16 cellular contexts compared by ENCODE assay signal in genomic region chr12:1216560-1216959, GRCh38.
A peak's percentile ranks its signal among the peaks of the same experiment; 100 is the strongest.
DNase-seq lines count a peak whose midpoint lies in the region; ATAC-seq and TF ChIP-seq lines count a peak whose summit lies in the region.
"Had no signal": no experiment of that assay in that cellular context is flagged by ENCODE, and none has a peak within 500 bp of the region (broad histone marks: within the 10 kb centered on the region; RNA-seq: fewer than 3 reads in every experiment).

No MANE protein-coding gene starts in this region.

- no peak overlapping the region for H4K91ac ChIP-seq in mesenchymal stem cell (ENCODE audit: low read length)

- no peak overlapping the region for H2BK15ac ChIP-seq in mesenchymal stem cell (ENCODE audit: low read depth, poor library complexity, severe bottlenecking)

- WGBS in body of pancreas, 2 donors: 68 to 71% methylated on average over 3 of the region's 3 CpGs
- 100% methylated on average over 1 of the region's 3 CpGs for WGBS in mesenchymal stem cell
- WGBS in transverse colon (ENCODE audit: low coverage in 1 of 2), 2 donors: 6 to 69% methylated on average over 2 to 3 of the region's 3 CpGs

- H3K4me1 ChIP-seq in PC-9 (replicated peaks; ENCODE audit: insufficient read depth) (peaks cover 50% of the 10 kb centered on the region), body of pancreas (peaks cover 46% of the 10 kb centered on the region), mesenchymal stem cell (ENCODE audit: control insufficient read depth, insufficient read depth, low read depth, low read length) (no peaks in the 10 kb centered on the region), transverse colon (peaks cover 5 to 88% (median 50%) of the 10 kb centered on the region in 4 donors)

- H3K9ac ChIP-seq in mesenchymal stem cell (ENCODE audit: low read length): peak overlapping the region; percentile 44
- H3K9ac ChIP-seq: neural progenitor cell had no signal

- peaks cover 6% of the 10 kb centered on the region; the same call in 1 of the 2 replicates for H4K20me1 ChIP-seq in PC-9 (ENCODE audit: insufficient read depth)

- no peak for ATAC-seq in body of pancreas
- ATAC-seq: activated CD8-positive, alpha-beta T cell treated with anti-CD3 and anti-CD28 coated beads, Interleukin-2, amount 10 ng/mL, durations not matched to agents 7 days and 5 days; activated naive CD8-positive, alpha-beta T cell treated with anti-CD3 and anti-CD28 coated beads, Interleukin-2, amount 50 U/mL, for 24 hours had no signal

- no peaks in the 10 kb centered on the region for H3K9me2 ChIP-seq in PC-9 (ENCODE audit: insufficient read depth)

- H3K9me3 ChIP-seq in PC-9 (ENCODE audit: insufficient read depth, low read depth) (no peaks in the 10 kb centered on the region), body of pancreas (no peaks in the 10 kb centered on the region), mesenchymal stem cell (ENCODE audit: control insufficient read depth, low read length) (no peaks in the 10 kb centered on the region), transverse colon (no peaks in the 10 kb centered on the region)

- no peak for TF ChIP-seq EP300 in transverse colon (IDR thresholded peaks at IDR 0.05; ENCODE audit: low read depth)

- no peak for TF ChIP-seq CTCF in PC-9 (conservative IDR thresholded peaks at IDR 0.05)
- no peak for TF ChIP-seq CTCF in body of pancreas (IDR thresholded peaks at IDR 0.05)
- TF ChIP-seq CTCF in transverse colon (IDR thresholded peaks at IDR 0.05): no peak

- no peak overlapping the region for H2BK12ac ChIP-seq in mesenchymal stem cell (ENCODE audit: low read length in 2 of 2)

- TF ChIP-seq POLR2A in body of pancreas (IDR thresholded peaks at IDR 0.05) (no peak), transverse colon (IDR thresholded peaks at IDR 0.05) (no peak)

- no peaks in the 10 kb centered on the region; the same call in 1 of the 2 replicates for H3K79me2 ChIP-seq in PC-9 (ENCODE audit: low read depth)

- no peak overlapping the region for H3K4ac ChIP-seq in mesenchymal stem cell (ENCODE audit: low read depth in 1 of 2, low read length in 2 of 2)

- peak overlapping the region; percentile 79 for H3K4me2 ChIP-seq in PC-9
- H3K4me2 ChIP-seq in mesenchymal stem cell (ENCODE audit: low read length, poor library complexity, severe bottlenecking): no peak overlapping the region

- no TSS peak for BruUV-seq in PC-9 (replicated peaks; lab: Mats Ljungman, UMichigan)

- H2BK120ac ChIP-seq in mesenchymal stem cell (ENCODE audit: low read depth, low read length): no peak overlapping the region

- no peak overlapping the region for H4K8ac ChIP-seq in mesenchymal stem cell (ENCODE audit: low read length)

- H3K36me3 ChIP-seq in PC-9 (ENCODE audit: low read depth) (no peaks in the 10 kb centered on the region), body of pancreas (replicated peaks in 1 of 2; ENCODE audit: insufficient read depth in 1 of 2, low read depth in 2 of 2) (no peaks in the 10 kb centered on the region), mesenchymal stem cell (ENCODE audit: control insufficient read depth in 1 of 2, insufficient read depth in 2 of 2, low read depth in 1 of 2, low read length in 2 of 2) (no peaks in the 10 kb centered on the region), transverse colon (no peaks in the 10 kb centered on the region)
- H3K36me3 ChIP-seq: neural progenitor cell had no signal

- H3K4me3 ChIP-seq in PC-9 (peak overlapping the region; percentile 41; the same call in 1 of the 2 replicates), body of pancreas (no peak overlapping the region), mesenchymal stem cell (ENCODE audit: insufficient read depth in 1 of 2, low read depth in 1 of 2, low read length in 2 of 2) (no peak overlapping the region), transverse colon (no peak overlapping the region)

- CTCF ChIA-PET in PC-9 (lab: Charles Lee): no interaction called here

- no peak overlapping the region for H3K18ac ChIP-seq in mesenchymal stem cell (ENCODE audit: low read depth in 1 of 2, low read length in 2 of 2)

- POLR2A ChIA-PET in PC-9 (lab: Charles Lee; ENCODE audit: unreplicated experiment): interaction anchor here (0.5 to 0.6 kb wide), 2 partner anchors 285 to 444 kb away, joined by 4 to 10 read pairs; no protein-coding TSS in a partner anchor

- H3K27ac ChIP-seq in PC-9: peak overlapping the region; percentile 83
- H3K27ac ChIP-seq in body of pancreas: peak overlapping the region in 3 of 4 donors; percentile 23 to 72 (median 50)
- H3K27ac ChIP-seq in mesenchymal stem cell (ENCODE audit: low read length, poor library complexity, severe bottlenecking): no peak overlapping the region
- peak overlapping the region; percentile 80 to 83 (median 81) for H3K27ac ChIP-seq in transverse colon

- no peak overlapping the region for H2AK5ac ChIP-seq in mesenchymal stem cell (ENCODE audit: low read length, severe bottlenecking)

- H3K79me1 ChIP-seq in mesenchymal stem cell (replicated peaks; ENCODE audit: low read length, poor library complexity, severe bottlenecking): peaks cover 5% of the 10 kb centered on the region

- no peak overlapping the region for H3K23ac ChIP-seq in mesenchymal stem cell (ENCODE audit: low read length in 2 of 2)

- no peak overlapping the region for H3K14ac ChIP-seq in mesenchymal stem cell (ENCODE audit: low read length in 2 of 2)

- DNase-seq in PC-9: no peak
- no peak for DNase-seq in body of pancreas
- DNase-seq in mesenchymal stem cell: no peak
- no peak for DNase-seq in transverse colon
- no peak for DNase-seq in NCI-H2029 (lab: John Stamatoyannopoulos, UW)
- DNase-seq in G401 (ENCODE audit: low spot score): no peak
- DNase-seq in NCI-H146 treated with DMSO at 0.1 percent for 48 hours (lab: John Stamatoyannopoulos, UW; ENCODE audit: unreplicated experiment): no peak
- DNase-seq: activated CD8-positive, alpha-beta T cell treated with anti-CD3 and anti-CD28 coated beads, Interleukin-2, amount 10 ng/mL, durations not matched to agents 7 days and 5 days; activated naive CD8-positive, alpha-beta T cell treated with anti-CD3 and anti-CD28 coated beads, Interleukin-2, amount 50 U/mL, for 24 hours; H9; Kasumi-1; NCI-H1417; NCI-H345; stimulated activated CD4-positive, alpha-beta T cell treated with anti-CD3 and anti-CD28 coated beads, Interleukin-2, amount 100 ng/mL, for 24 hours; substantia nigra had no signal

- H2AFZ ChIP-seq in PC-9: no peak overlapping the region
- no peak overlapping the region for H2AFZ ChIP-seq in mesenchymal stem cell (ENCODE audit: low read depth, low read length)
- H2AFZ ChIP-seq: neural progenitor cell had no signal

- intact Hi-C loops in PC-9 (cut with micrococcal nuclease; ENCODE audit: unreplicated experiment) (loop anchor here (10.0 kb wide), 1 partner anchor 368 kb away; no protein-coding TSS in a partner anchor), body of pancreas (cut with DNase I) (no loop called here), transverse colon (cut with DNase I; ENCODE audit: low total_unique reads) (no loop called here)

- H2BK5ac ChIP-seq in mesenchymal stem cell (ENCODE audit: low read depth, low read length, poor library complexity, severe bottlenecking): no peak overlapping the region

- H3K27me3 ChIP-seq in PC-9 (ENCODE audit: insufficient read depth, low read depth): no peaks in the 10 kb centered on the region
- H3K27me3 ChIP-seq in body of pancreas: no peaks in the 10 kb centered on the region
- H3K27me3 ChIP-seq in mesenchymal stem cell (ENCODE audit: control insufficient read depth in 1 of 2, insufficient read depth in 1 of 2, low read length in 2 of 2): no peaks in the 10 kb centered on the region
- H3K27me3 ChIP-seq in transverse colon: no peaks in the 10 kb centered on the region
- H3K27me3 ChIP-seq: neural progenitor cell had no signal

- peaks cover 27% of the 10 kb centered on the region for H3F3A ChIP-seq in PC-9 (ENCODE audit: insufficient read depth, low read depth)

- in situ Hi-C loops in transverse colon (cut with MboI; ENCODE audit: low pct_ligation_motif_present in 1 of 4, low pct_unique_long_range_greater_than_20kb in 1 of 4, low sequenced_read_pairs in 3 of 4): no loop called here
- in situ Hi-C loops in G401 (cut with HindIII; ENCODE audit: low sequenced_read_pairs): no loop called here
